Comparison of ENCODE assay signal across 1 cellular context in genomic region chr14:61562321-61563161, GRCh38.
TF ChIP-seq lines count a peak whose summit lies in the region.

No MANE protein-coding gene starts in this region.

TF ChIP-seq in WTC11, 78 proteins besides CTCF, POLR2A, EP300 and RAD21 (continued from another document):
- TF ChIP-seq PRDM15 (CRISPR knock-in tag; IDR thresholded peaks at IDR 0.05): no peak
- no peak for TF ChIP-seq SOX15 (CRISPR knock-in tag; IDR thresholded peaks at IDR 0.05)
- TF ChIP-seq, protein P1, sequence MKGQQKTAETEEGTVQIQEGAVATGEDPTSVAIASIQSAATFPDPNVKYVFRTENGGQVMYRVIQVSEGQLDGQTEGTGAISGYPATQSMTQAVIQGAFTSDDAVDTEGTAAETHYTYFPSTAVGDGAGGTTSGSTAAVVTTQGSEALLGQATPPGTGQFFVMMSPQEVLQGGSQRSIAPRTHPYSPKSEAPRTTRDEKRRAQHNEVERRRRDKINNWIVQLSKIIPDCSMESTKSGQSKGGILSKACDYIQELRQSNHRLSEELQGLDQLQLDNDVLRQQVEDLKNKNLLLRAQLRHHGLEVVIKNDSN (CRISPR knock-in tag; IDR thresholded peaks at IDR 0.05): no peak
- TF ChIP-seq CREM (CRISPR knock-in tag; IDR thresholded peaks at IDR 0.05): no peak
- TF ChIP-seq IRF2 (CRISPR knock-in tag; IDR thresholded peaks at IDR 0.05; ENCODE audit: borderline replicate concordance, low read depth): no peak
- TF ChIP-seq NR2C2 (CRISPR knock-in tag; IDR thresholded peaks at IDR 0.05): no peak
- TF ChIP-seq, protein P2, sequence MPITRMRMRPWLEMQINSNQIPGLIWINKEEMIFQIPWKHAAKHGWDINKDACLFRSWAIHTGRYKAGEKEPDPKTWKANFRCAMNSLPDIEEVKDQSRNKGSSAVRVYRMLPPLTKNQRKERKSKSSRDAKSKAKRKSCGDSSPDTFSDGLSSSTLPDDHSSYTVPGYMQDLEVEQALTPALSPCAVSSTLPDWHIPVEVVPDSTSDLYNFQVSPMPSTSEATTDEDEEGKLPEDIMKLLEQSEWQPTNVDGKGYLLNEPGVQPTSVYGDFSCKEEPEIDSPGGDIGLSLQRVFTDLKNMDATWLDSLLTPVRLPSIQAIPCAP (CRISPR knock-in tag; IDR thresholded peaks at IDR 0.05): no peak
- no peak for TF ChIP-seq ZNF425 (CRISPR knock-in tag; conservative IDR thresholded peaks at IDR 0.05)
- no peak for TF ChIP-seq CREB1 (CRISPR knock-in tag; IDR thresholded peaks at IDR 0.05)
- no peak for TF ChIP-seq MYBL2 (CRISPR knock-in tag; IDR thresholded peaks at IDR 0.05)
TF ChIP-seq in WTC11: peak in this region for 0.
